Comparison of ENCODE assay signal across 1 cellular context in the genomic region with DNA sequence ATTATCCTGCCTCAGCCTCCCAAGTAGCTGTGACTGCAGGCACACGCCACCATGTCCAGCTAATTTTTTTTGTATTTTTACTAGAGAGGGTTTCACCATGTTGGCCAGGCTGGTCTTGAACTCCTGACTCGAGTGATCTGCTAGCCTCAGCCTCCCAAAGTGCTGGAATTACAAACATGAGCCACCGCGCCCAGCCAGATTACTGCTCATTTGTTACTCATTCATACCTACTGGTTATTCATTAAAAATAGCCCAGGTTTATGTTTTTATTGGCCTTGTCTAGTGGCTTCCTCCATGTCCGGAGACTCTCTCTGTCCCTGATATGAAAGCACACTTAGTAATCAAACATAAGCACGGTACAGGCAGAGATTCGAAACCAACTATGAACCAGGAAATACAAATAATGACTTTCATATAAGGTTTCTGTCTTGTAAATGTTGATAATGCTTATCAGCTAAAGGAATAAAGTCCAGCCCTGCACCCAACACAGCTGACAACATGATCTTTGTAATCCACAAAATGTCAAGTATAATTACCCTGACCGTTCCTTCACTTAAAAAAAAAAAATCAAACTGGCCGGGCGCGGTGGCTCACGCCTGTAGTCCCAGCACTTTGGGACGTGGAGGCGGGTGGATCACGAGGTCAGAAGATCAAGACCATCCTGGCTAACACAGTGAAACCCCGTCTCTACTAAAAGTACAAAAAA.
TF ChIP-seq lines count a peak whose summit lies in the region.

No MANE protein-coding gene starts in this region.

TF ChIP-seq in HepG2, 621 proteins besides CTCF, POLR2A, EP300 and RAD21 (continued from another document and continues in another):
- TF ChIP-seq, protein P1, sequence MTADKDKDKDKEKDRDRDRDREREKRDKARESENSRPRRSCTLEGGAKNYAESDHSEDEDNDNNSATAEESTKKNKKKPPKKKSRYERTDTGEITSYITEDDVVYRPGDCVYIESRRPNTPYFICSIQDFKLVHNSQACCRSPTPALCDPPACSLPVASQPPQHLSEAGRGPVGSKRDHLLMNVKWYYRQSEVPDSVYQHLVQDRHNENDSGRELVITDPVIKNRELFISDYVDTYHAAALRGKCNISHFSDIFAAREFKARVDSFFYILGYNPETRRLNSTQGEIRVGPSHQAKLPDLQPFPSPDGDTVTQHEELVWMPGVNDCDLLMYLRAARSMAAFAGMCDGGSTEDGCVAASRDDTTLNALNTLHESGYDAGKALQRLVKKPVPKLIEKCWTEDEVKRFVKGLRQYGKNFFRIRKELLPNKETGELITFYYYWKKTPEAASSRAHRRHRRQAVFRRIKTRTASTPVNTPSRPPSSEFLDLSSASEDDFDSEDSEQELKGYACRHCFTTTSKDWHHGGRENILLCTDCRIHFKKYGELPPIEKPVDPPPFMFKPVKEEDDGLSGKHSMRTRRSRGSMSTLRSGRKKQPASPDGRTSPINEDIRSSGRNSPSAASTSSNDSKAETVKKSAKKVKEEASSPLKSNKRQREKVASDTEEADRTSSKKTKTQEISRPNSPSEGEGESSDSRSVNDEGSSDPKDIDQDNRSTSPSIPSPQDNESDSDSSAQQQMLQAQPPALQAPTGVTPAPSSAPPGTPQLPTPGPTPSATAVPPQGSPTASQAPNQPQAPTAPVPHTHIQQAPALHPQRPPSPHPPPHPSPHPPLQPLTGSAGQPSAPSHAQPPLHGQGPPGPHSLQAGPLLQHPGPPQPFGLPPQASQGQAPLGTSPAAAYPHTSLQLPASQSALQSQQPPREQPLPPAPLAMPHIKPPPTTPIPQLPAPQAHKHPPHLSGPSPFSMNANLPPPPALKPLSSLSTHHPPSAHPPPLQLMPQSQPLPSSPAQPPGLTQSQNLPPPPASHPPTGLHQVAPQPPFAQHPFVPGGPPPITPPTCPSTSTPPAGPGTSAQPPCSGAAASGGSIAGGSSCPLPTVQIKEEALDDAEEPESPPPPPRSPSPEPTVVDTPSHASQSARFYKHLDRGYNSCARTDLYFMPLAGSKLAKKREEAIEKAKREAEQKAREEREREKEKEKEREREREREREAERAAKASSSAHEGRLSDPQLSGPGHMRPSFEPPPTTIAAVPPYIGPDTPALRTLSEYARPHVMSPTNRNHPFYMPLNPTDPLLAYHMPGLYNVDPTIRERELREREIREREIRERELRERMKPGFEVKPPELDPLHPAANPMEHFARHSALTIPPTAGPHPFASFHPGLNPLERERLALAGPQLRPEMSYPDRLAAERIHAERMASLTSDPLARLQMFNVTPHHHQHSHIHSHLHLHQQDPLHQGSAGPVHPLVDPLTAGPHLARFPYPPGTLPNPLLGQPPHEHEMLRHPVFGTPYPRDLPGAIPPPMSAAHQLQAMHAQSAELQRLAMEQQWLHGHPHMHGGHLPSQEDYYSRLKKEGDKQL (CRISPR knock-in tag; IDR thresholded peaks at IDR 0.05; ENCODE audit: low read depth): 0 out of 2 replicates have a peak, but pooled peaks have one; percentile 18
- no peak; the same call in 1 of the 2 replicates for TF ChIP-seq YEATS2 (CRISPR knock-in tag; IDR thresholded peaks at IDR 0.05; ENCODE audit: borderline replicate concordance)
- TF ChIP-seq PHF21A (CRISPR knock-in tag; IDR thresholded peaks at IDR 0.05): peak; percentile 82
- TF ChIP-seq HNRNPK (IDR thresholded peaks at IDR 0.05; ENCODE audit: low read depth, low read length, poor library complexity, severe bottlenecking): no peak
- peak; percentile 65; the same call in 1 of the 2 replicates for TF ChIP-seq MIER3 (CRISPR knock-in tag; IDR thresholded peaks at IDR 0.05; ENCODE audit: borderline replicate concordance)
- peak; percentile 94 for TF ChIP-seq SIX1 (CRISPR knock-in tag; IDR thresholded peaks at IDR 0.05; ENCODE audit: borderline replicate concordance)
- no peak for TF ChIP-seq NONO (IDR thresholded peaks at IDR 0.05)
- peak; percentile 48; the same call in 1 of the 2 replicates for TF ChIP-seq NONO (CRISPR knock-in tag; conservative IDR thresholded peaks at IDR 0.05)
- TF ChIP-seq POGK (CRISPR knock-in tag; conservative IDR thresholded peaks at IDR 0.05): no peak
- TF ChIP-seq ZBTB39 (CRISPR knock-in tag; IDR thresholded peaks at IDR 0.05): peak; percentile 91; the same call in 1 of the 2 replicates
- TF ChIP-seq ZNF280B (CRISPR knock-in tag; IDR thresholded peaks at IDR 0.05; ENCODE audit: borderline replicate concordance): no peak
- 0 out of 2 replicates have a peak, but pooled peaks have one; percentile 38 for TF ChIP-seq ARNTL (CRISPR knock-in tag; IDR thresholded peaks at IDR 0.05)
- peak; percentile 86 for TF ChIP-seq GFI1 (CRISPR knock-in tag; IDR thresholded peaks at IDR 0.05; ENCODE audit: borderline replicate concordance)
- TF ChIP-seq TCF7 (IDR thresholded peaks at IDR 0.05; ENCODE audit: low read depth): peak; percentile 68
- TF ChIP-seq, protein P2, sequence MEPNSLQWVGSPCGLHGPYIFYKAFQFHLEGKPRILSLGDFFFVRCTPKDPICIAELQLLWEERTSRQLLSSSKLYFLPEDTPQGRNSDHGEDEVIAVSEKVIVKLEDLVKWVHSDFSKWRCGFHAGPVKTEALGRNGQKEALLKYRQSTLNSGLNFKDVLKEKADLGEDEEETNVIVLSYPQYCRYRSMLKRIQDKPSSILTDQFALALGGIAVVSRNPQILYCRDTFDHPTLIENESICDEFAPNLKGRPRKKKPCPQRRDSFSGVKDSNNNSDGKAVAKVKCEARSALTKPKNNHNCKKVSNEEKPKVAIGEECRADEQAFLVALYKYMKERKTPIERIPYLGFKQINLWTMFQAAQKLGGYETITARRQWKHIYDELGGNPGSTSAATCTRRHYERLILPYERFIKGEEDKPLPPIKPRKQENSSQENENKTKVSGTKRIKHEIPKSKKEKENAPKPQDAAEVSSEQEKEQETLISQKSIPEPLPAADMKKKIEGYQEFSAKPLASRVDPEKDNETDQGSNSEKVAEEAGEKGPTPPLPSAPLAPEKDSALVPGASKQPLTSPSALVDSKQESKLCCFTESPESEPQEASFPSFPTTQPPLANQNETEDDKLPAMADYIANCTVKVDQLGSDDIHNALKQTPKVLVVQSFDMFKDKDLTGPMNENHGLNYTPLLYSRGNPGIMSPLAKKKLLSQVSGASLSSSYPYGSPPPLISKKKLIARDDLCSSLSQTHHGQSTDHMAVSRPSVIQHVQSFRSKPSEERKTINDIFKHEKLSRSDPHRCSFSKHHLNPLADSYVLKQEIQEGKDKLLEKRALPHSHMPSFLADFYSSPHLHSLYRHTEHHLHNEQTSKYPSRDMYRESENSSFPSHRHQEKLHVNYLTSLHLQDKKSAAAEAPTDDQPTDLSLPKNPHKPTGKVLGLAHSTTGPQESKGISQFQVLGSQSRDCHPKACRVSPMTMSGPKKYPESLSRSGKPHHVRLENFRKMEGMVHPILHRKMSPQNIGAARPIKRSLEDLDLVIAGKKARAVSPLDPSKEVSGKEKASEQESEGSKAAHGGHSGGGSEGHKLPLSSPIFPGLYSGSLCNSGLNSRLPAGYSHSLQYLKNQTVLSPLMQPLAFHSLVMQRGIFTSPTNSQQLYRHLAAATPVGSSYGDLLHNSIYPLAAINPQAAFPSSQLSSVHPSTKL (CRISPR knock-in tag; IDR thresholded peaks at IDR 0.05): peak; percentile 81
- TF ChIP-seq, protein P3, sequence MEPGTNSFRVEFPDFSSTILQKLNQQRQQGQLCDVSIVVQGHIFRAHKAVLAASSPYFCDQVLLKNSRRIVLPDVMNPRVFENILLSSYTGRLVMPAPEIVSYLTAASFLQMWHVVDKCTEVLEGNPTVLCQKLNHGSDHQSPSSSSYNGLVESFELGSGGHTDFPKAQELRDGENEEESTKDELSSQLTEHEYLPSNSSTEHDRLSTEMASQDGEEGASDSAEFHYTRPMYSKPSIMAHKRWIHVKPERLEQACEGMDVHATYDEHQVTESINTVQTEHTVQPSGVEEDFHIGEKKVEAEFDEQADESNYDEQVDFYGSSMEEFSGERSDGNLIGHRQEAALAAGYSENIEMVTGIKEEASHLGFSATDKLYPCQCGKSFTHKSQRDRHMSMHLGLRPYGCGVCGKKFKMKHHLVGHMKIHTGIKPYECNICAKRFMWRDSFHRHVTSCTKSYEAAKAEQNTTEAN (CRISPR knock-in tag; conservative IDR thresholded peaks at IDR 0.05): peak; percentile 88
- peak; percentile 40; the same call in 1 of the 2 replicates for TF ChIP-seq FOSL2 (CRISPR knock-in tag; IDR thresholded peaks at IDR 0.05)
- TF ChIP-seq SMAD1 (CRISPR knock-in tag; IDR thresholded peaks at IDR 0.05; ENCODE audit: borderline replicate concordance, low read depth): 0 out of 2 replicates have a peak, but pooled peaks have one; percentile 16
- TF ChIP-seq IKZF5 (CRISPR knock-in tag; IDR thresholded peaks at IDR 0.05): peak; percentile 58; the same call in 1 of the 2 replicates
- peak; percentile 84 for TF ChIP-seq MEIS2 (CRISPR knock-in tag; IDR thresholded peaks at IDR 0.05)
- no peak for TF ChIP-seq KMT2A (CRISPR knock-in tag; IDR thresholded peaks at IDR 0.05)
- TF ChIP-seq CREM (IDR thresholded peaks at IDR 0.05): peak; percentile 87
- no peak for TF ChIP-seq CREM (CRISPR knock-in tag; IDR thresholded peaks at IDR 0.05)
- TF ChIP-seq, protein P4, sequence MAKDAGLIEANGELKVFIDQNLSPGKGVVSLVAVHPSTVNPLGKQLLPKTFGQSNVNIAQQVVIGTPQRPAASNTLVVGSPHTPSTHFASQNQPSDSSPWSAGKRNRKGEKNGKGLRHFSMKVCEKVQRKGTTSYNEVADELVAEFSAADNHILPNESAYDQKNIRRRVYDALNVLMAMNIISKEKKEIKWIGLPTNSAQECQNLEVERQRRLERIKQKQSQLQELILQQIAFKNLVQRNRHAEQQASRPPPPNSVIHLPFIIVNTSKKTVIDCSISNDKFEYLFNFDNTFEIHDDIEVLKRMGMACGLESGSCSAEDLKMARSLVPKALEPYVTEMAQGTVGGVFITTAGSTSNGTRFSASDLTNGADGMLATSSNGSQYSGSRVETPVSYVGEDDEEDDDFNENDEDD (CRISPR knock-in tag; IDR thresholded peaks at IDR 0.05; ENCODE audit: borderline replicate concordance): peak; percentile 29; the same call in 1 of the 2 replicates
